22 cellular contexts compared by ENCODE assay signal in genomic region chr10:16592327-16592854, GRCh38.
"Had no signal": no experiment of that assay in that cellular context is flagged by ENCODE, and none has a peak within 500 bp of the region (broad histone marks: within the 10 kb centered on the region; RNA-seq: fewer than 3 reads in every experiment).

No MANE protein-coding gene starts in this region.

- H3K4me3 ChIP-seq: adrenal gland, gastrocnemius medialis, tibial artery had no signal

- H3K4me1 ChIP-seq: adrenal gland, gastrocnemius medialis had no signal

- FAIRE-seq: bronchial epithelial cell had no signal

- ATAC-seq: activated CD4-positive, alpha-beta T cell treated with anti-CD3 and anti-CD28 coated beads for 36 hours; activated T-cell treated with anti-CD3 and anti-CD28 coated beads, Interleukin-2, amount 50 U/mL, for 4 hours; gastrocnemius medialis; left ventricle myocardium superior; natural killer cell treated with Interleukin-12 subunit alpha and Interleukin-12 subunit beta and Interleukin-15 and Interleukin-18, amount 100 ng/mL, for 72 hours had no signal

- H3K9me3 ChIP-seq: adrenal gland, gastrocnemius medialis, tibial artery had no signal

- H3K27me3 ChIP-seq: adrenal gland, gastrocnemius medialis, tibial artery had no signal

- DNase-seq: activated B cell treated with CpG ODN at 0.5 μM for 24 hours; activated CD4-positive, alpha-beta T cell treated with anti-CD3 and anti-CD28 coated beads for 36 hours; activated CD4-positive, alpha-beta T cell treated with anti-CD3 and anti-CD28 coated beads, Interleukin-2, amount 50 U/mL, for 4 hours; activated CD8-positive, alpha-beta memory T cell treated with anti-CD3 and anti-CD28 coated beads for 24 hours; activated CD8-positive, alpha-beta memory T cell treated with anti-CD3 and anti-CD28 coated beads, Interleukin-2, amount 50 U/mL, for 4 hours; activated naive CD4-positive, alpha-beta T cell; activated T-cell treated with anti-CD3 and anti-CD28 coated beads, Interleukin-2, amount 50 U/mL, for 4 hours; adrenal gland; cerebellar nuclear complex; effector CD8-positive, alpha-beta T cell; gastrocnemius medialis; hippocampal formation; left ventricle myocardium superior; mammary epithelial cell; midbrain; retina; stimulated activated CD4-positive, alpha-beta T cell treated with anti-CD3 and anti-CD28 coated beads, Interleukin-4, amount 100 ng/mL, for 24 hours; stimulated activated naive CD4-positive, alpha-beta T cell treated with Interleukin-2 at 50 U/mL for 16 hours; T1000 had no signal

- H3K36me3 ChIP-seq: adrenal gland had no signal

- H3K27ac ChIP-seq: adrenal gland, gastrocnemius medialis had no signal
